In genomic region chr9:127528407-127529251, GRCh38 we compare ENCODE assay signal across 12 cellular contexts.
DNase-seq lines count a peak whose midpoint lies in the region; ATAC-seq, FAIRE-seq and TF ChIP-seq lines count a peak whose summit lies in the region.
"Had no signal": no experiment of that assay in that cellular context is flagged by ENCODE, and none has a peak within 500 bp of the region (broad histone marks: within the 10 kb centered on the region; RNA-seq: fewer than 3 reads in every experiment).

No MANE protein-coding gene starts in this region.

- H3K9me3 ChIP-seq in iPS-20b (ENCODE audit: insufficient read depth, low read depth, low read length) (peaks cover 18% of the 10 kb centered on the region), spleen (peaks cover 0 to 27% (median 24%) of the 10 kb centered on the region in 8 donors)

- no peak overlapping the region for H3K4me3 Mint-ChIP-seq in HFFc6
- no peak overlapping the region for H3K4me3 Mint-ChIP-seq in activated T-cell treated with anti-CD3 and anti-CD28 coated beads, Interleukin-2, amount 50 U/mL, for 24 hours
- H3K4me3 Mint-ChIP-seq: CD8-positive, alpha-beta T cell had no signal

- H3K27me3 Mint-ChIP-seq in HFFc6 (ENCODE audit: insufficient read depth), result peaks cover 14% of the 10 kb centered on the region
- H3K27me3 Mint-ChIP-seq in activated T-cell treated with anti-CD3 and anti-CD28 coated beads, Interleukin-2, amount 50 U/mL, for 24 hours, result no peaks in the 10 kb centered on the region

- peak overlapping the region; percentile 43; the same call in 1 of the 2 replicates for H3K9ac ChIP-seq in iPS-20b (ENCODE audit: low read depth, low read length)

- TF ChIP-seq POLR2A in spleen (IDR thresholded peaks at IDR 0.05), result no peak
- no peak for TF ChIP-seq POLR2A in GM12891 (IDR thresholded peaks at IDR 0.05; ENCODE audit: low read depth, low read length)

- H3K4me3 ChIP-seq in iPS-20b (ENCODE audit: low read length) (0 out of 2 replicates have a peak overlapping the region, but pooled peaks have one; percentile 31), spleen (no peak overlapping the region)

- H3K36me3 ChIP-seq in iPS-20b (ENCODE audit: insufficient read depth, low read depth, low read length) (peaks cover 27% of the 10 kb centered on the region), spleen (peaks cover 0 to 50% (median 4%) of the 10 kb centered on the region in 6 donors)

- peaks cover 8% of the 10 kb centered on the region; the same call in 1 of the 2 replicates for H3K9me3 Mint-ChIP-seq in HFFc6
- peaks cover 7% of the 10 kb centered on the region for H3K9me3 Mint-ChIP-seq in activated T-cell treated with anti-CD3 and anti-CD28 coated beads, Interleukin-2, amount 50 U/mL, for 24 hours
- H3K9me3 Mint-ChIP-seq: CD8-positive, alpha-beta T cell had no signal

- peak overlapping the region; percentile 72 for H3K27ac Mint-ChIP-seq in HFFc6
- no peak overlapping the region for H3K27ac Mint-ChIP-seq in activated T-cell treated with anti-CD3 and anti-CD28 coated beads, Interleukin-2, amount 50 U/mL, for 24 hours
- H3K27ac Mint-ChIP-seq: CD8-positive, alpha-beta T cell had no signal

- H3K4me1 Mint-ChIP-seq in HFFc6 (ENCODE audit: low read depth), result peaks cover 70% of the 10 kb centered on the region
- no peaks in the 10 kb centered on the region for H3K4me1 Mint-ChIP-seq in activated T-cell treated with anti-CD3 and anti-CD28 coated beads, Interleukin-2, amount 50 U/mL, for 24 hours (ENCODE audit: low read depth)

- H3K27me3 ChIP-seq in iPS-20b (ENCODE audit: insufficient read depth, low read length) (no peaks in the 10 kb centered on the region), spleen (replicated peaks in 1 of 7) (no peaks in the 10 kb centered on the region)

- DNase-seq in HFFc6, result no peak
- DNase-seq in spleen, result no peak
- DNase-seq in GM12891 (ENCODE audit: insufficient read length, low spot score), result no peak
- DNase-seq in germinal center (ENCODE audit: low spot score), result no peak
- no peak for DNase-seq in activated T-cell treated with anti-CD3 and anti-CD28 coated beads, Interleukin-2, amount 50 U/mL, for 24 hours
- DNase-seq: CD8-positive, alpha-beta T cell; central memory CD4-positive, alpha-beta T cell; stimulated activated CD8-positive, alpha-beta memory T cell treated with anti-CD3 and anti-CD28 coated beads, Interleukin-4, amount 100 ng/mL, for 48 hours; T1000 had no signal

- TF ChIP-seq CTCF in HFFc6 (IDR thresholded peaks at IDR 0.05), result no peak
- TF ChIP-seq CTCF in spleen (IDR thresholded peaks at IDR 0.05 in 8 of 11, conservative IDR thresholded peaks at IDR 0.05 in 3 of 11), result no peak

- 52 to 69% (median 59%) methylated on average over 8 to 15 of the region's 15 CpGs for WGBS in spleen, 5 donors

- FAIRE-seq in GM12891 (lab: Jason Lieb, UNC), result no peak

- intact Hi-C loops in spleen (cut with DNase I; ENCODE audit: low total_unique reads), result no loop called here

- no peak for ATAC-seq in GM21381 (IDR thresholded peaks at IDR 0.05; ENCODE audit: unreplicated experiment)
- ATAC-seq: CD8-positive, alpha-beta T cell had no signal

- H3K27ac ChIP-seq in angular gyrus (ENCODE audit: low read depth, low read length) (peak overlapping the region; percentile 80), iPS-20b (ENCODE audit: low read length) (no peak overlapping the region), spleen (peak overlapping the region in 7 of 8 donors; percentile 29 to 74 (median 50))

- peaks cover 63% of the 10 kb centered on the region for H3K36me3 Mint-ChIP-seq in HFFc6 (ENCODE audit: low read depth)
- peaks cover 28% of the 10 kb centered on the region for H3K36me3 Mint-ChIP-seq in activated T-cell treated with anti-CD3 and anti-CD28 coated beads, Interleukin-2, amount 50 U/mL, for 24 hours (ENCODE audit: low read depth)

- H3K4me1 ChIP-seq in iPS-20b (ENCODE audit: insufficient read depth, low read length) (peaks cover 11% of the 10 kb centered on the region; the same call in 1 of the 2 replicates), spleen (peaks cover 0 to 48% (median 16%) of the 10 kb centered on the region in 6 donors)

TF ChIP-seq in GM12891, 5 proteins besides CTCF, POLR2A, EP300 and RAD21:
- no peak for TF ChIP-seq POLR2AphosphoS5 (IDR thresholded peaks at IDR 0.05; ENCODE audit: low read depth, low read length)
- no peak for TF ChIP-seq PAX5 (IDR thresholded peaks at IDR 0.05; ENCODE audit: insufficient read depth, low read length, severe bottlenecking)
- TF ChIP-seq TAF1 (IDR thresholded peaks at IDR 0.05; ENCODE audit: low read depth, low read length), result no peak
- no peak for TF ChIP-seq SPI1 (IDR thresholded peaks at IDR 0.05; ENCODE audit: low read depth, low read length)
- TF ChIP-seq POU2F2 (IDR thresholded peaks at IDR 0.05; ENCODE audit: low read depth, low read length), result no peak
